ENCODE assay signal across 23 cellular contexts in genomic region chr2:233995985-233996384, GRCh38. TPM values are rescaled to one million over a fixed set of nuclear protein-coding genes. Genes with fewer than 3 reads are reported as not detected.
DNase-seq lines count a peak whose midpoint lies in the region; ATAC-seq and TF ChIP-seq lines count a peak whose summit lies in the region.
"Had no signal": no experiment of that assay in that cellular context is flagged by ENCODE, and none has a peak within 500 bp of the region (broad histone marks: within the 10 kb centered on the region; RNA-seq: fewer than 3 reads in every experiment).

No MANE protein-coding gene starts in this region.

- no peak for ATAC-seq in Right ventricle myocardium superior (ENCODE audit: poor library complexity)
- ATAC-seq: activated T-cell treated with anti-CD3 and anti-CD28 coated beads, Interleukin-2, amount 50 U/mL, for 4 hours had no signal

- H3K9me3 Mint-ChIP-seq in activated naive CD8-positive, alpha-beta T cell (ENCODE audit: low read depth) = no peaks in the 10 kb centered on the region
- H3K9me3 Mint-ChIP-seq in activated naive CD8-positive, alpha-beta T cell treated with anti-CD3 and anti-CD28 coated beads for 36 hours = peaks cover 2% of the 10 kb centered on the region
- no peaks in the 10 kb centered on the region for H3K9me3 Mint-ChIP-seq in chondrocyte (ENCODE audit: low read depth)
- no peaks in the 10 kb centered on the region for H3K9me3 Mint-ChIP-seq in activated naive CD4-positive, alpha-beta T cell treated with anti-CD3 and anti-CD28 coated beads for 36 hours
- H3K9me3 Mint-ChIP-seq: activated T-cell treated with anti-CD3 and anti-CD28 coated beads, Interleukin-2, amount 50 U/mL, for 4 hours; dendritic cell treated with granulocyte-macrophage colony-stimulating factor and Interleukin-4, amounts not matched to agents 40 ng/mL and 50 ng/mL, for 4 days had no signal

- no peak for DNase-seq in activated naive CD8-positive, alpha-beta T cell treated with anti-CD3 and anti-CD28 coated beads for 36 hours
- DNase-seq in NOMO-1 treated with dmso at 0.1 percent for 144 hours (lab: John Stamatoyannopoulos, UW; ENCODE audit: unreplicated experiment) (peak; percentile 67), fibroblast of mammary gland (ENCODE audit: low read depth) (peak; percentile 52), chondrocyte (ENCODE audit: low spot score) (no peak), Right ventricle myocardium superior (no peak)
- DNase-seq in activated naive CD4-positive, alpha-beta T cell treated with anti-CD3 and anti-CD28 coated beads for 36 hours = no peak
- no peak for DNase-seq in activated CD4-positive, CD25-positive, alpha-beta regulatory T cell (lab: John Stamatoyannopoulos, UW)
- DNase-seq: activated CD4-positive, CD25-positive, alpha-beta regulatory T cell treated with anti-CD3 and anti-CD28 coated beads, Interleukin-2, amount 50 U/mL, for 72 hours; activated CD8-positive, alpha-beta memory T cell treated with anti-CD3 and anti-CD28 coated beads for 24 hours; activated T-cell treated with anti-CD3 and anti-CD28 coated beads, Interleukin-2, amount 50 U/mL, for 4 hours; DMS153; kidney glomerular epithelial cell; NCI-H1092; NCI-H1930; NCI-H526; sigmoid colon had no signal

- H3K4me3 ChIP-seq in fibroblast of mammary gland (ENCODE audit: control insufficient read depth, low read depth, low read length) = no peak overlapping the region
- H3K4me3 ChIP-seq: sigmoid colon had no signal

- intact Hi-C loops in activated naive CD4-positive, alpha-beta T cell treated with anti-CD3 and anti-CD28 coated beads for 36 hours (cut with micrococcal nuclease) = no loop called here
- intact Hi-C loops in Right ventricle myocardium superior (cut with DNase I) = no loop called here

- CTCF ChIA-PET in activated naive CD4-positive, alpha-beta T cell treated with anti-CD3 and anti-CD28 coated beads for 36 hours (lab: Charles Lee) = interaction anchor here (0.7 kb wide), 1 partner anchor 131 kb away, joined by 3 read pairs; no protein-coding TSS in a partner anchor

- H3K4me1 Mint-ChIP-seq in activated naive CD8-positive, alpha-beta T cell (ENCODE audit: low read depth) = peaks cover 61% of the 10 kb centered on the region
- peaks cover 37% of the 10 kb centered on the region for H3K4me1 Mint-ChIP-seq in activated naive CD8-positive, alpha-beta T cell treated with anti-CD3 and anti-CD28 coated beads for 36 hours
- H3K4me1 Mint-ChIP-seq in chondrocyte (ENCODE audit: low read depth) = peaks cover 10% of the 10 kb centered on the region
- peaks cover 30% of the 10 kb centered on the region for H3K4me1 Mint-ChIP-seq in activated naive CD4-positive, alpha-beta T cell treated with anti-CD3 and anti-CD28 coated beads for 36 hours (ENCODE audit: low read depth)

- no peak overlapping the region for H3K27ac Mint-ChIP-seq in activated naive CD8-positive, alpha-beta T cell
- H3K27ac Mint-ChIP-seq in activated naive CD8-positive, alpha-beta T cell treated with anti-CD3 and anti-CD28 coated beads for 36 hours = no peak overlapping the region
- H3K27ac Mint-ChIP-seq in chondrocyte (ENCODE audit: unreplicated experiment) = no peak overlapping the region
- no peak overlapping the region for H3K27ac Mint-ChIP-seq in activated naive CD4-positive, alpha-beta T cell treated with anti-CD3 and anti-CD28 coated beads for 36 hours
- H3K27ac Mint-ChIP-seq: dendritic cell treated with granulocyte-macrophage colony-stimulating factor and Interleukin-4, amounts not matched to agents 40 ng/mL and 50 ng/mL, for 4 days; progenitor cell of endocrine pancreas; type B pancreatic cell had no signal

- H3K27me3 Mint-ChIP-seq in activated naive CD8-positive, alpha-beta T cell = no peaks in the 10 kb centered on the region
- H3K27me3 Mint-ChIP-seq in activated naive CD8-positive, alpha-beta T cell treated with anti-CD3 and anti-CD28 coated beads for 36 hours = no peaks in the 10 kb centered on the region
- no peaks in the 10 kb centered on the region for H3K27me3 Mint-ChIP-seq in chondrocyte (ENCODE audit: low read depth)
- no peaks in the 10 kb centered on the region for H3K27me3 Mint-ChIP-seq in activated naive CD4-positive, alpha-beta T cell treated with anti-CD3 and anti-CD28 coated beads for 36 hours (ENCODE audit: low read depth)

- no peak for TF ChIP-seq CTCF in fibroblast of mammary gland (conservative IDR thresholded peaks at IDR 0.05; ENCODE audit: control insufficient read depth, insufficient read depth, low read depth, low read length)
- TF ChIP-seq CTCF in chondrocyte (IDR thresholded peaks at IDR 0.05) = no peak

- H3K36me3 Mint-ChIP-seq in activated naive CD8-positive, alpha-beta T cell = no peaks in the 10 kb centered on the region
- H3K36me3 Mint-ChIP-seq in activated naive CD8-positive, alpha-beta T cell treated with anti-CD3 and anti-CD28 coated beads for 36 hours = no peaks in the 10 kb centered on the region
- no peaks in the 10 kb centered on the region for H3K36me3 Mint-ChIP-seq in chondrocyte (ENCODE audit: low read depth)
- H3K36me3 Mint-ChIP-seq in activated naive CD4-positive, alpha-beta T cell treated with anti-CD3 and anti-CD28 coated beads for 36 hours (ENCODE audit: low read depth) = no peaks in the 10 kb centered on the region

- peak overlapping the region; percentile 27 for H3K4me3 Mint-ChIP-seq in activated naive CD8-positive, alpha-beta T cell
- H3K4me3 Mint-ChIP-seq in activated naive CD8-positive, alpha-beta T cell treated with anti-CD3 and anti-CD28 coated beads for 36 hours = no peak overlapping the region
- no peak overlapping the region for H3K4me3 Mint-ChIP-seq in chondrocyte (ENCODE audit: unreplicated experiment)
- no peak overlapping the region for H3K4me3 Mint-ChIP-seq in activated naive CD4-positive, alpha-beta T cell treated with anti-CD3 and anti-CD28 coated beads for 36 hours
- H3K4me3 Mint-ChIP-seq: activated T-cell treated with anti-CD3 and anti-CD28 coated beads, Interleukin-2, amount 50 U/mL, for 4 hours; dendritic cell treated with granulocyte-macrophage colony-stimulating factor and Interleukin-4, amounts not matched to agents 40 ng/mL and 50 ng/mL, for 4 days; type B pancreatic cell had no signal

RNA-seq across cellular contexts. Expression of gene SPP2, which starts 54.5 kb away (rescaled TPM):
- total RNA-seq in activated naive CD8-positive, alpha-beta T cell treated with anti-CD3 and anti-CD28 coated beads for 36 hours = not detected
- total RNA-seq in chondrocyte (not detected in 3 replicates), Right ventricle myocardium superior (not detected)
- not detected for total RNA-seq in activated naive CD4-positive, alpha-beta T cell treated with anti-CD3 and anti-CD28 coated beads for 36 hours
- total RNA-seq: activated T-cell treated with anti-CD3 and anti-CD28 coated beads, Interleukin-2, amount 50 U/mL, for 4 hours; cardiac septum; lung microvascular endothelial cell; myocyte; progenitor cell of endocrine pancreas; sigmoid colon had no signal

Comparison
In these comparisons a context has a peak if more than half of its experiments do, and no peak if none do; other contexts are left out.
1. DNase-seq: peak in NOMO-1 treated with dmso at 0.1 percent for 144 hours (single experiment) and fibroblast of mammary gland (single experiment); none in activated naive CD8-positive, alpha-beta T cell treated with anti-CD3 and anti-CD28 coated beads for 36 hours (single experiment), chondrocyte (single experiment), activated naive CD4-positive, alpha-beta T cell treated with anti-CD3 and anti-CD28 coated beads for 36 hours (single experiment), activated CD4-positive, CD25-positive, alpha-beta regulatory T cell (0 of 4) and Right ventricle myocardium superior (single experiment).